Comparison of ENCODE assay signal across 23 cellular contexts in genomic region chr3:14134291-14134690, GRCh38. TPM values are rescaled to one million over a fixed set of nuclear protein-coding genes. Genes with fewer than 3 reads are reported as not detected.
DNase-seq lines count a peak whose midpoint lies in the region; ATAC-seq, FAIRE-seq and TF ChIP-seq lines count a peak whose summit lies in the region.
"Had no signal": no experiment of that assay in that cellular context is flagged by ENCODE, and none has a peak within 500 bp of the region (broad histone marks: within the 10 kb centered on the region; RNA-seq: fewer than 3 reads in every experiment).

No MANE protein-coding gene starts in this region.

- no peak for FAIRE-seq in GM12878 (lab: Jason Lieb, UNC)
- FAIRE-seq: HepG2, RCC 7860 had no signal

- no peak for TF ChIP-seq EP300 in GM12878 (IDR thresholded peaks at IDR 0.05; ENCODE audit: borderline replicate concordance in 1 of 2, control insufficient read depth in 1 of 2, low read depth in 2 of 2, low read length in 2 of 2)

- H4K20me1 ChIP-seq in mammary epithelial cell (ENCODE audit: insufficient read depth, low read length) (no peaks in the 10 kb centered on the region), GM12878 (ENCODE audit: control insufficient read depth, insufficient read depth) (no peaks in the 10 kb centered on the region)

- no TSS peak for BruUV-seq in MCF 10A (replicated peaks; lab: Mats Ljungman, UMichigan)
- no TSS peak for BruUV-seq in mammary epithelial cell (replicated peaks; lab: Mats Ljungman, UMichigan)
- BruUV-seq in GM12878 (replicated peaks; lab: Mats Ljungman, UMichigan): no TSS peak

- SMC1A ChIA-PET in GM12878 (lab: Charles Lee; ENCODE audit: uncharacterized antibody, unreplicated experiment): no interaction called here

- dilution Hi-C loops in mammary epithelial cell (cut with HindIII; ENCODE audit: low sequenced_read_pairs): loop anchor here (5.0 kb wide), 1 partner anchor 93 kb away; no protein-coding TSS in a partner anchor

- H3K36me3 ChIP-seq in mammary epithelial cell (ENCODE audit: insufficient read depth, low read length) (peaks cover 53% of the 10 kb centered on the region), GM12878 (ENCODE audit: control insufficient read depth in 2 of 2, insufficient read depth in 2 of 2, low read length in 1 of 2) (peaks cover 18 to 29% of the 10 kb centered on the region in 2 experiments)

- H3K4me2 ChIP-seq in mammary epithelial cell (ENCODE audit: insufficient read depth, low read depth, low read length) (no peak overlapping the region), GM12878 (ENCODE audit: control insufficient read depth, insufficient read depth) (no peak overlapping the region)

- POLR2A ChIA-PET in MCF 10A (lab: Yijun Ruan, JAX): interaction anchor here (0.6 to 5.3 kb wide), 3 partner anchors 10 to 24 kb away, joined by 3 to 42 read pairs (median 3); no protein-coding TSS in a partner anchor
- POLR2A ChIA-PET in GM12878 (lab: Charles Lee): interaction anchor here (1.1 kb wide), 1 partner anchor 9 kb away, joined by 3 read pairs; no protein-coding TSS in a partner anchor

- H3K4me1 ChIP-seq in mammary epithelial cell (ENCODE audit: insufficient read depth, low read length) (peaks cover 16% of the 10 kb centered on the region), GM12878 (ENCODE audit: control insufficient read depth, insufficient read depth, low read length) (no peaks in the 10 kb centered on the region)

- H3K4me1 Mint-ChIP-seq in MCF 10A (ENCODE audit: insufficient read depth, unreplicated experiment) (peaks cover 33% of the 10 kb centered on the region), nephron progenitor cell (no peaks in the 10 kb centered on the region)

- in situ Hi-C loops in mammary epithelial cell (cut with MboI; ENCODE audit: low sequenced_read_pairs in 2 of 2) (no loop called here), GM12878 (cut with MboI) (no loop called here)

- CTCF ChIA-PET in MCF 10A (lab: Yijun Ruan, JAX): interaction anchor here (1.0 to 2.0 kb wide), 4 partner anchors 8 to 238 kb away, joined by 3 to 9 read pairs (median 5); partner anchors contain the start of genes CHCHD4 and TMEM43
- CTCF ChIA-PET in mammary epithelial cell (lab: Charles Lee; ENCODE audit: low non-redundant PET): no interaction called here
- CTCF ChIA-PET in GM12878 (lab: Yijun Ruan, JAX): no interaction called here

- H3K27me3 ChIP-seq in mammary epithelial cell (ENCODE audit: insufficient read depth, low read length): no peaks in the 10 kb centered on the region
- H3K27me3 ChIP-seq in GM12878 (replicated peaks in 1 of 2; ENCODE audit: control insufficient read depth in 2 of 2, insufficient read depth in 2 of 2, low read length in 1 of 2): no peaks in the 10 kb centered on the region

- H3K4me3 ChIP-seq in mammary epithelial cell (replicated peaks in 1 of 3; ENCODE audit: insufficient read depth in 1 of 3, low read depth in 2 of 3, low read length in 3 of 3) (no peak overlapping the region), GM12878 (no peak overlapping the region), foreskin fibroblast (ENCODE audit: low read depth in 1 of 2, low read length in 2 of 2) (no peak overlapping the region)
- H3K4me3 ChIP-seq: GM23248 had no signal

- H3K27ac Mint-ChIP-seq in MCF 10A (ENCODE audit: low read depth, unreplicated experiment) (peak overlapping the region; percentile 66), nephron progenitor cell (peak overlapping the region; percentile 39)

- intact Hi-C loops in MCF 10A (cut with micrococcal nuclease) (no loop called here), mammary epithelial cell (cut with micrococcal nuclease) (no loop called here), GM12878 (cut with micrococcal nuclease; ENCODE audit: unreplicated experiment) (no loop called here)

- WGBS in mammary epithelial cell (ENCODE audit: low coverage, missing lambda C conversion rate): 90% methylated on average over 6 of the region's 6 CpGs
- 89% methylated on average over 6 of the region's 6 CpGs for whole genome bisulfite sequencing in GM12878 (ENCODE audit: insufficient coverage, insufficient replicate concordance, low lambda C conversion rate, missing lambda C conversion rate)

- H3K4me3 Mint-ChIP-seq in MCF 10A (ENCODE audit: unreplicated experiment) (no peak overlapping the region), nephron progenitor cell (no peak overlapping the region)

- H3K27ac ChIP-seq in mammary epithelial cell (ENCODE audit: insufficient read depth, low read depth, low read length) (no peak overlapping the region), GM12878 (ENCODE audit: control insufficient read depth, insufficient read depth) (no peak overlapping the region)
- H3K27ac ChIP-seq: GM23248 had no signal

- H3K9ac ChIP-seq in mammary epithelial cell (ENCODE audit: insufficient read depth, low read length) (no peak overlapping the region), GM12878 (ENCODE audit: control insufficient read depth, insufficient read depth, low read length) (no peak overlapping the region)
- H3K9ac ChIP-seq: GM23248 had no signal

- H3K79me2 ChIP-seq in mammary epithelial cell (ENCODE audit: insufficient read depth, low read length): peaks cover 28% of the 10 kb centered on the region
- no peaks in the 10 kb centered on the region for H3K79me2 ChIP-seq in GM12878 (ENCODE audit: control insufficient read depth, insufficient read depth, low read length)

- ATAC-seq in GM12878: no peak

- TF ChIP-seq POLR2A in GM12878 (IDR thresholded peaks at IDR 0.05; ENCODE audit: low read depth, low read length): 0 out of 2 replicates have a peak, but pooled peaks have one; percentile 29

- H3K36me3 Mint-ChIP-seq in MCF 10A (ENCODE audit: insufficient read depth, unreplicated experiment): peaks cover 96% of the 10 kb centered on the region
- H3K36me3 Mint-ChIP-seq in nephron progenitor cell (ENCODE audit: low read depth): peaks cover 41% of the 10 kb centered on the region

- RAD21 ChIA-PET in GM12878 (lab: Charles Lee; ENCODE audit: unreplicated experiment): no interaction called here

- no peak for TF ChIP-seq CTCF in MCF 10A (IDR thresholded peaks at IDR 0.05; ENCODE audit: unreplicated experiment)
- no peak for TF ChIP-seq CTCF in mammary epithelial cell (conservative IDR thresholded peaks at IDR 0.05 in 1 of 2, IDR thresholded peaks at IDR 0.05 in 1 of 2; ENCODE audit: extremely low read depth in 1 of 2, insufficient read depth in 1 of 2, low read depth in 1 of 2, low read length in 2 of 2)
- no peak for TF ChIP-seq CTCF in GM12878 (IDR thresholded peaks at IDR 0.05 in 2 of 3, conservative IDR thresholded peaks at IDR 0.05 in 1 of 3; ENCODE audit: control insufficient read depth in 2 of 3, extremely low read depth in 1 of 3, insufficient read depth in 1 of 3, low read depth in 3 of 3, low read length in 3 of 3)
- TF ChIP-seq CTCF in nephron progenitor cell (IDR thresholded peaks at IDR 0.05): no peak
- no peak for TF ChIP-seq CTCF in foreskin fibroblast (IDR thresholded peaks at IDR 0.05; ENCODE audit: low read depth, low read length)

- H3K9me3 Mint-ChIP-seq in MCF 10A (ENCODE audit: unreplicated experiment) (no peaks in the 10 kb centered on the region), nephron progenitor cell (no peaks in the 10 kb centered on the region)

- H3K9me3 ChIP-seq in mammary epithelial cell (replicated peaks; ENCODE audit: insufficient read depth, low read length) (no peaks in the 10 kb centered on the region), GM12878 (replicated peaks; ENCODE audit: control insufficient read depth, insufficient read depth, low read length) (no peaks in the 10 kb centered on the region)

- TF ChIP-seq RAD21 in GM12878 (IDR thresholded peaks at IDR 0.05; ENCODE audit: insufficient read depth, low read depth, low read length): no peak

- no peak overlapping the region for H2AFZ ChIP-seq in mammary epithelial cell (ENCODE audit: low read depth, low read length)
- no peak overlapping the region for H2AFZ ChIP-seq in GM12878 (ENCODE audit: control insufficient read depth, low read depth, low read length)
- H2AFZ ChIP-seq: GM23248 had no signal

- no peaks in the 10 kb centered on the region for H3K27me3 Mint-ChIP-seq in MCF 10A (ENCODE audit: insufficient read depth, unreplicated experiment)
- peaks cover 3% of the 10 kb centered on the region for H3K27me3 Mint-ChIP-seq in nephron progenitor cell (ENCODE audit: low read depth, poor library complexity)

- no peak for DNase-seq in MCF 10A (ENCODE audit: unreplicated experiment)
- DNase-seq in mammary epithelial cell: no peak
- no peak for DNase-seq in GM12878 (ENCODE audit: low read depth, low spot score)
- no peak for DNase-seq in nephron progenitor cell
- DNase-seq in foreskin fibroblast: no peak
- DNase-seq in DMS79 treated with DMSO at 0.1 percent for 48 hours (lab: John Stamatoyannopoulos, UW): no peak
- DNase-seq in activated CD4-positive, alpha-beta T cell treated with anti-CD3 and anti-CD28 coated beads for 4 hours: no peak
- DNase-seq: 8988T, ACHN, DMS153, H7, Karpas-422, NCI-H1092 treated with DMSO at 0.1 percent for 48 hours, NCI-H1436, NCI-H187, NCI-H2081 treated with DMSO at 0.1 percent for 48 hours, NCI-H2171, NCI-H345, NCI-H524, NCI-H774 had no signal

RNA-seq across cellular contexts. Expression of gene TMEM43, which starts 9.4 kb away (rescaled TPM):
- total RNA-seq in MCF 10A (2022): 120 and 124 TPM in 2 replicates
- 100 to 1,000 TPM in 1 of 2 donors, 10 to 100 TPM in 1; 85.2 to 143 TPM for total RNA-seq in mammary epithelial cell
- polyA plus RNA-seq in mammary epithelial cell: 91.5 TPM
- polyA minus RNA-seq in mammary epithelial cell: 127 TPM
- total RNA-seq in GM12878 (2013; cell fraction: nucleolus; rRNA removed): 42.4 and 44.7 TPM in 2 replicates
- 23.0 and 25.0 TPM in 2 replicates for total RNA-seq in GM12878 (2014; rRNA removed)
- total RNA-seq in GM12878 (2014; rRNA removed; fragmentation: Illumina TruSeq; extraction: Trizol): 15.4 and 15.7 TPM in 2 replicates
- 18.0 and 18.7 TPM in 2 replicates for total RNA-seq in GM12878 (2021)
- polyA plus RNA-seq in GM12878 (2011; ENCODE audit: low read depth): 16.0 TPM
- polyA plus RNA-seq in GM12878 (2011; rRNA removed): 29.9 and 33.0 TPM in 2 replicates
- polyA plus RNA-seq in GM12878 (2011; cell fraction: cytosol; rRNA removed): 32.7 and 35.3 TPM in 2 replicates
- 51.6 and 60.7 TPM in 2 replicates for polyA plus RNA-seq in GM12878 (2011; cell fraction: nucleus; rRNA removed)
- 20.2 and 24.7 TPM in 2 replicates for polyA plus RNA-seq in GM12878 (2012)
- 16.9 and 17.5 TPM in 2 replicates for polyA plus RNA-seq in GM12878 (2014; fragmentation: Illumina TruSeq; extraction: Trizol)
- 1 to 10 TPM; 7.2 to 7.6 TPM for polyA plus RNA-seq in GM12878 (2014; fragmentation: Nextera tagmentation; extraction: Ambion mirVana)
- 17.1 and 18.3 TPM in 2 replicates for polyA plus RNA-seq in GM12878 (2014; rRNA removed)
- polyA plus RNA-seq in GM12878 (2016; fragmentation: Nextera tagmentation; extraction: Ambion mirVana): 10 to 100 TPM; 22.3 to 24.4 TPM
- polyA minus RNA-seq in GM12878 (2011; rRNA and poly(A)+ RNA removed): 25.4 and 32.7 TPM in 2 replicates
- polyA minus RNA-seq in GM12878 (2011; cell fraction: cytosol; rRNA and poly(A)+ RNA removed): 9.8 and 12.2 TPM in 2 replicates
- polyA minus RNA-seq in GM12878 (2011; cell fraction: nucleus; rRNA and poly(A)+ RNA removed): 8.2 and 12.2 TPM in 2 replicates

RNA-seq across cellular contexts. Expression of gene CHCHD4, which starts 9.6 kb away (rescaled TPM):
- total RNA-seq in MCF 10A (2022) (31.6 and 35.0 TPM in 2 replicates), mammary epithelial cell (10 to 100 TPM in 1 of 2 donors, 1 to 10 TPM in 1; 7.2 to 22.9 TPM), GM12878 (2014; rRNA removed) (22.4 and 27.0 TPM in 2 replicates), GM12878 (2014; rRNA removed; fragmentation: Illumina TruSeq; extraction: Trizol) (24.4 and 24.6 TPM in 2 replicates), GM12878 (2021) (20.1 and 21.0 TPM in 2 replicates)
- polyA plus RNA-seq in mammary epithelial cell (22.9 TPM), GM12878 (2011; rRNA removed) (22.9 and 28.8 TPM in 2 replicates), GM12878 (2014; fragmentation: Illumina TruSeq; extraction: Trizol) (34.9 and 38.4 TPM in 2 replicates), GM12878 (2014; fragmentation: Nextera tagmentation; extraction: Ambion mirVana) (10 to 100 TPM; 37.9 to 46.8 TPM), GM12878 (2014; rRNA removed) (25.3 and 26.0 TPM in 2 replicates), GM12878 (2016; fragmentation: Nextera tagmentation; extraction: Ambion mirVana) (10 to 100 TPM; 31.9 to 36.4 TPM)
- polyA minus RNA-seq in mammary epithelial cell: 13.1 TPM
- 2.3 and 3.3 TPM in 2 replicates for total RNA-seq in GM12878 (2013; cell fraction: nucleolus; rRNA removed)
- 6.0 TPM for polyA plus RNA-seq in GM12878 (2011; ENCODE audit: low read depth)
- 15.1 and 17.8 TPM in 2 replicates for polyA plus RNA-seq in GM12878 (2011; cell fraction: cytosol; rRNA removed)
- polyA plus RNA-seq in GM12878 (2011; cell fraction: nucleus; rRNA removed): 9.3 and 10.0 TPM in 2 replicates
- polyA plus RNA-seq in GM12878 (2012): 7.6 and 9.5 TPM in 2 replicates
- polyA minus RNA-seq in GM12878 (2011; rRNA and poly(A)+ RNA removed): 13.3 and 13.8 TPM in 2 replicates
- polyA minus RNA-seq in GM12878 (2011; cell fraction: cytosol; rRNA and poly(A)+ RNA removed): 3.6 and 4.5 TPM in 2 replicates
- polyA minus RNA-seq in GM12878 (2011; cell fraction: nucleus; rRNA and poly(A)+ RNA removed): 2.3 and 3.8 TPM in 2 replicates

RNA-seq across cellular contexts. Expression of gene XPC, which starts 44.1 kb away (rescaled TPM):
- total RNA-seq in MCF 10A (2022) (73.3 and 83.6 TPM in 2 replicates), mammary epithelial cell (10 to 100 TPM; 42.5 to 68.2 TPM), GM12878 (2014; rRNA removed) (30.2 and 32.9 TPM in 2 replicates), GM12878 (2014; rRNA removed; fragmentation: Illumina TruSeq; extraction: Trizol) (27.9 and 29.5 TPM in 2 replicates), GM12878 (2021) (32.9 and 35.1 TPM in 2 replicates)
- polyA plus RNA-seq in mammary epithelial cell (19.4 TPM), GM12878 (2011; rRNA removed) (19.2 and 27.7 TPM in 2 replicates), GM12878 (2014; fragmentation: Illumina TruSeq; extraction: Trizol) (31.5 and 36.3 TPM in 2 replicates), GM12878 (2014; fragmentation: Nextera tagmentation; extraction: Ambion mirVana) (1 to 10 TPM; 4.0 to 6.1 TPM), GM12878 (2014; rRNA removed) (25.8 and 28.1 TPM in 2 replicates), GM12878 (2016; fragmentation: Nextera tagmentation; extraction: Ambion mirVana) (10 to 100 TPM; 45.7 to 48.3 TPM)
- 47.5 TPM for polyA minus RNA-seq in mammary epithelial cell
- 61.0 and 69.0 TPM in 2 replicates for total RNA-seq in GM12878 (2013; cell fraction: nucleolus; rRNA removed)
- 20.3 TPM for polyA plus RNA-seq in GM12878 (2011; ENCODE audit: low read depth)
- 19.1 and 21.0 TPM in 2 replicates for polyA plus RNA-seq in GM12878 (2011; cell fraction: cytosol; rRNA removed)
- polyA plus RNA-seq in GM12878 (2011; cell fraction: nucleus; rRNA removed): 80.0 and 91.2 TPM in 2 replicates
- polyA plus RNA-seq in GM12878 (2012): 23.5 and 29.0 TPM in 2 replicates
- 30.3 and 31.2 TPM in 2 replicates for polyA minus RNA-seq in GM12878 (2011; rRNA and poly(A)+ RNA removed)
- 12.4 and 13.0 TPM in 2 replicates for polyA minus RNA-seq in GM12878 (2011; cell fraction: cytosol; rRNA and poly(A)+ RNA removed)
- 33.9 and 45.0 TPM in 2 replicates for polyA minus RNA-seq in GM12878 (2011; cell fraction: nucleus; rRNA and poly(A)+ RNA removed)

RNA-seq across cellular contexts. Expression of gene LSM3, which starts 44.3 kb away (rescaled TPM):
- total RNA-seq in MCF 10A (2022) (10.2 and 12.9 TPM in 2 replicates), mammary epithelial cell (10 to 100 TPM in 1 of 2 donors, 1 to 10 TPM in 1; 5.0 to 11.7 TPM), GM12878 (2014; rRNA removed) (15.5 and 17.1 TPM in 2 replicates), GM12878 (2014; rRNA removed; fragmentation: Illumina TruSeq; extraction: Trizol) (26.8 and 30.5 TPM in 2 replicates), GM12878 (2021) (16.0 and 18.3 TPM in 2 replicates)
- polyA plus RNA-seq in mammary epithelial cell (7.7 TPM), GM12878 (2011; rRNA removed) (25.2 and 44.6 TPM in 2 replicates), GM12878 (2014; fragmentation: Illumina TruSeq; extraction: Trizol) (27.8 and 33.8 TPM in 2 replicates), GM12878 (2014; fragmentation: Nextera tagmentation; extraction: Ambion mirVana) (100 to 1,000 TPM in 1 of 2 experiments, 10 to 100 TPM in 1; 98.1 to 111 TPM), GM12878 (2014; rRNA removed) (20.0 and 23.9 TPM in 2 replicates), GM12878 (2016; fragmentation: Nextera tagmentation; extraction: Ambion mirVana) (10 to 100 TPM; 79.6 to 85.3 TPM)
- 0.31 TPM for polyA minus RNA-seq in mammary epithelial cell
- total RNA-seq in GM12878 (2013; cell fraction: nucleolus; rRNA removed): 7.5 and 7.9 TPM in 2 replicates
- polyA plus RNA-seq in GM12878 (2011; ENCODE audit: low read depth): 10.9 TPM
- polyA plus RNA-seq in GM12878 (2011; cell fraction: cytosol; rRNA removed): 5.2 and 5.9 TPM in 2 replicates
- 5.4 and 6.0 TPM in 2 replicates for polyA plus RNA-seq in GM12878 (2011; cell fraction: nucleus; rRNA removed)
- 17.9 and 22.1 TPM in 2 replicates for polyA plus RNA-seq in GM12878 (2012)
- polyA minus RNA-seq in GM12878 (2011; rRNA and poly(A)+ RNA removed): 2.9 and 3.2 TPM in 2 replicates
- 1.8 and 2.1 TPM in 2 replicates for polyA minus RNA-seq in GM12878 (2011; cell fraction: cytosol; rRNA and poly(A)+ RNA removed)
- 2.7 and 5.9 TPM in 2 replicates for polyA minus RNA-seq in GM12878 (2011; cell fraction: nucleus; rRNA and poly(A)+ RNA removed)
